8 cellular contexts compared by ENCODE assay signal in genomic region chr11:61922539-61922938, GRCh38. TPM values are rescaled to one million over a fixed set of nuclear protein-coding genes. Genes with fewer than 3 reads are reported as not detected.
DNase-seq lines count a peak whose midpoint lies in the region; ATAC-seq and TF ChIP-seq lines count a peak whose summit lies in the region.

No MANE protein-coding gene starts in this region.

- peak overlapping the region; percentile 94; the same call in 1 of the 2 replicates for H3K27ac Mint-ChIP-seq in WTC11
- peak overlapping the region in 1 of 8 donors; percentile 33 for H3K27ac Mint-ChIP-seq in CD8-positive, alpha-beta memory T cell

- intact Hi-C loops in right cardiac atrium (cut with DNase I) = no loop called here

- H3K4me1 ChIP-seq in right cardiac atrium (ENCODE audit: control insufficient read depth, insufficient read depth, low read length) = peaks cover 13% of the 10 kb centered on the region
- H3K4me1 ChIP-seq in CD8-positive, alpha-beta memory T cell (ENCODE audit: insufficient read depth, low read length) = no peaks in the 10 kb centered on the region

- TF ChIP-seq CTCF in GM13976 (IDR thresholded peaks at IDR 0.05; ENCODE audit: borderline replicate concordance, control extremely low read depth, extremely low read depth, insufficient read depth, missing control alignments) (no peak), WTC11 (IDR thresholded peaks at IDR 0.05) (no peak)

- POLR2A ChIA-PET in WTC11 (lab: Charles Lee) = interaction anchor here (1.9 kb wide), 1 partner anchor 15 kb away, joined by 9 read pairs; no protein-coding TSS in a partner anchor
- POLR2A ChIA-PET in CD8-positive, alpha-beta memory T cell (lab: Charles Lee) = no interaction called here

- ATAC-seq in WTC11 = no peak; the same call in 1 of the 2 replicates
- peak; percentile 81 to 88 for ATAC-seq in right cardiac atrium
- no peak for ATAC-seq in HG02623 (IDR thresholded peaks at IDR 0.05; ENCODE audit: unreplicated experiment)
- ATAC-seq in GM21515 (IDR thresholded peaks at IDR 0.05; ENCODE audit: unreplicated experiment) = no peak

- 19% methylated on average over 6 of the region's 6 CpGs for WGBS in right cardiac atrium

- H3K27me3 ChIP-seq in right cardiac atrium (ENCODE audit: control insufficient read depth, insufficient read depth) = no peaks in the 10 kb centered on the region
- peaks cover 9% of the 10 kb centered on the region for H3K27me3 ChIP-seq in CD8-positive, alpha-beta memory T cell (ENCODE audit: insufficient read depth, low read length, poor library complexity, severe bottlenecking)

- DNase-seq in GM13976 (ENCODE audit: low spot score) (peak; percentile 15), WTC11 (ENCODE audit: low spot score) (no peak), right cardiac atrium (peak; percentile 90 to 95 (median 94))
- no peak for DNase-seq in CD8-positive, alpha-beta memory T cell
- DNase-seq in activated CD8-positive, alpha-beta memory T cell treated with anti-CD3 and anti-CD28 coated beads for 24 hours = no peak

- H3K36me3 Mint-ChIP-seq in WTC11 = no peaks in the 10 kb centered on the region
- no peaks in the 10 kb centered on the region for H3K36me3 Mint-ChIP-seq in CD8-positive, alpha-beta memory T cell

- peaks cover 48% of the 10 kb centered on the region for H3K4me1 Mint-ChIP-seq in WTC11
- peaks cover 8 to 10% (median 8%) of the 10 kb centered on the region in 3 donors for H3K4me1 Mint-ChIP-seq in CD8-positive, alpha-beta memory T cell

- H3K9me3 ChIP-seq in right cardiac atrium (ENCODE audit: control insufficient read depth, low read length) = no peaks in the 10 kb centered on the region
- H3K9me3 ChIP-seq in CD8-positive, alpha-beta memory T cell (ENCODE audit: low read length) = no peaks in the 10 kb centered on the region

- in situ Hi-C loops in GM13976 (cut with MboI; ENCODE audit: low sequenced_read_pairs, unreplicated experiment) = no loop called here

- H3K36me3 ChIP-seq in CD8-positive, alpha-beta memory T cell (ENCODE audit: insufficient read depth, low read length) = no peaks in the 10 kb centered on the region

- H3K4me3 Mint-ChIP-seq in WTC11 = no peak overlapping the region
- H3K4me3 Mint-ChIP-seq in CD8-positive, alpha-beta memory T cell = no peak overlapping the region

- CTCF ChIA-PET in WTC11 (lab: Charles Lee) = interaction anchor here (1.3 to 5.3 kb wide), 7 partner anchors 14 to 175 kb away, joined by 3 to 95 read pairs (median 17); no protein-coding TSS in a partner anchor
- CTCF ChIA-PET in CD8-positive, alpha-beta memory T cell (lab: Charles Lee) = no interaction called here

- H3K27me3 Mint-ChIP-seq in WTC11 (ENCODE audit: low read depth) = peaks cover 20% of the 10 kb centered on the region
- H3K27me3 Mint-ChIP-seq in CD8-positive, alpha-beta memory T cell = peaks cover 31 to 51% of the 10 kb centered on the region in 2 donors

- H3K27ac ChIP-seq in right cardiac atrium (ENCODE audit: low read length) (peak overlapping the region; percentile 86), skin epidermis (peak overlapping the region in 20 of 21 experiments; percentile 36 to 97 (median 80))
- H3K27ac ChIP-seq in CD8-positive, alpha-beta memory T cell (ENCODE audit: low read depth, low read length) = no peak overlapping the region

- H3K4me3 ChIP-seq in right cardiac atrium (ENCODE audit: low read length) = no peak overlapping the region
- H3K4me3 ChIP-seq in skin epidermis = no peak overlapping the region
- no peak overlapping the region for H3K4me3 ChIP-seq in CD8-positive, alpha-beta memory T cell (ENCODE audit: low read length)

- no peaks in the 10 kb centered on the region for H3K9me3 Mint-ChIP-seq in WTC11
- no peaks in the 10 kb centered on the region for H3K9me3 Mint-ChIP-seq in CD8-positive, alpha-beta memory T cell

TF ChIP-seq in WTC11, 78 proteins besides CTCF, POLR2A, EP300 and RAD21 (continues in another document):
- TF ChIP-seq ZNF532 (CRISPR knock-in tag; IDR thresholded peaks at IDR 0.05; ENCODE audit: borderline replicate concordance) = no peak
- TF ChIP-seq NR1H2 (CRISPR knock-in tag; IDR thresholded peaks at IDR 0.05) = no peak
- TF ChIP-seq AR (CRISPR knock-in tag; IDR thresholded peaks at IDR 0.05) = no peak
- TF ChIP-seq USF2 (CRISPR knock-in tag; IDR thresholded peaks at IDR 0.05) = no peak

RNA-seq across cellular contexts. Expression of gene RAB3IL1, which starts 5.2 kb away (rescaled TPM):
- 7.2 to 11.1 TPM (median 8.9 TPM) in 3 replicates for total RNA-seq in WTC11 (2021)
- 10 to 100 TPM; 12.0 to 18.9 (median 14.9) TPM for total RNA-seq in right cardiac atrium
- 9.7 TPM for polyA plus RNA-seq in right cardiac atrium
- total RNA-seq in CD8-positive, alpha-beta memory T cell = under 1 TPM; 0.28 to 0.53 TPM
- polyA plus RNA-seq in CD8-positive, alpha-beta memory T cell = not detected

RNA-seq across cellular contexts. Expression of gene BEST1, which starts 27.6 kb away (rescaled TPM):
- total RNA-seq in WTC11 (2021) (0.17 to 0.32 TPM (median 0.21 TPM) in 3 replicates), right cardiac atrium (1 to 10 TPM; 2.9 to 4.6 (median 3.2) TPM)
- polyA plus RNA-seq in right cardiac atrium = 4.6 TPM
- under 1 TPM in 1 of 2 experiments, not detected in 1; 0.09 TPM for total RNA-seq in CD8-positive, alpha-beta memory T cell
- 1.5 TPM for polyA plus RNA-seq in CD8-positive, alpha-beta memory T cell

RNA-seq across cellular contexts. Expression of gene FADS3, which starts 31.2 kb away (rescaled TPM):
- total RNA-seq in WTC11 (2021) (47.4 to 50.0 TPM (median 49.3 TPM) in 3 replicates), right cardiac atrium (10 to 100 TPM; 37.5 to 50.1 (median 42.5) TPM)
- 43.1 TPM for polyA plus RNA-seq in right cardiac atrium
- 1 to 10 TPM; 5.8 to 7.7 TPM for total RNA-seq in CD8-positive, alpha-beta memory T cell
- 2.6 TPM for polyA plus RNA-seq in CD8-positive, alpha-beta memory T cell

RNA-seq across cellular contexts. Expression of gene FTH1, which starts 44.9 kb away (rescaled TPM):
- total RNA-seq in WTC11 (2021) (1,108 to 1,272 TPM (median 1,247 TPM) in 3 replicates), right cardiac atrium (1,000 to 10,000 TPM; 2,632 to 3,447 (median 3,097) TPM)
- 3,090 TPM for polyA plus RNA-seq in right cardiac atrium
- 100 to 1,000 TPM; 490 to 506 TPM for total RNA-seq in CD8-positive, alpha-beta memory T cell
- polyA plus RNA-seq in CD8-positive, alpha-beta memory T cell = 2,741 TPM

Comparison
In these comparisons a context has a peak if more than half of its experiments do, and no peak if none do; other contexts are left out.
1. DNase-seq: peak in GM13976 (single experiment) and right cardiac atrium (3 of 3); none in WTC11 (single experiment), CD8-positive, alpha-beta memory T cell (0 of 5) and activated CD8-positive, alpha-beta memory T cell treated with anti-CD3 and anti-CD28 coated beads for 24 hours (single experiment).
2. ATAC-seq: peak in right cardiac atrium (2 of 2); none in WTC11 (single experiment), HG02623 (single experiment) and GM21515 (single experiment).